In genomic region chr19:44587863-44588752, GRCh38 we compare ENCODE assay signal across 8 cellular contexts. TPM values are rescaled to one million over a fixed set of nuclear protein-coding genes. Genes with fewer than 3 reads are reported as not detected.
DNase-seq lines count a peak whose midpoint lies in the region; ATAC-seq and TF ChIP-seq lines count a peak whose summit lies in the region.

No MANE protein-coding gene starts in this region.

- H2BK120ac ChIP-seq in H9 (ENCODE audit: low read depth, low read length, poor library complexity, severe bottlenecking): no peak overlapping the region

- ATAC-seq in GM19035 (IDR thresholded peaks at IDR 0.05; ENCODE audit: unreplicated experiment): no peak

- no peaks in the 10 kb centered on the region for H3K4me1 ChIP-seq in ascending aorta
- H3K4me1 ChIP-seq in H9 (ENCODE audit: insufficient read depth, low read length): no peaks in the 10 kb centered on the region

- no peak overlapping the region for H3K18ac ChIP-seq in H9 (ENCODE audit: insufficient read length, low read depth, low read length)

- no peaks in the 10 kb centered on the region for H3K79me2 ChIP-seq in H9 (ENCODE audit: insufficient read depth, low read length)

- H3K27me3 ChIP-seq in ascending aorta (no peaks in the 10 kb centered on the region), H9 (ENCODE audit: insufficient read depth, low read length) (no peaks in the 10 kb centered on the region)

- TF ChIP-seq CTCF in fibroblast of pulmonary artery (IDR thresholded peaks at IDR 0.05; ENCODE audit: low read length, missing control alignments): peak; percentile 36
- peak in 1 of 3 experiments; percentile 7 for TF ChIP-seq CTCF in ascending aorta (IDR thresholded peaks at IDR 0.05)
- no peak for TF ChIP-seq CTCF in H9 (conservative IDR thresholded peaks at IDR 0.05)

- WGBS in H9 (ENCODE audit: extremely low coverage, insufficient read length, low lambda C conversion rate): no CpG with 5 or more reads among the region's 2 CpGs

- no peaks in the 10 kb centered on the region for H3K36me3 Mint-ChIP-seq in activated naive CD4-positive, alpha-beta T cell treated with anti-CD3 and anti-CD28 coated beads for 36 hours (ENCODE audit: low read depth)
- no peaks in the 10 kb centered on the region for H3K36me3 Mint-ChIP-seq in activated naive CD4-positive, alpha-beta T cell treated with anti-CD3 and anti-CD28 coated beads, Interleukin-2, amount 10 ng/mL, durations not matched to agents 7 days and 5 days
- no peaks in the 10 kb centered on the region for H3K36me3 Mint-ChIP-seq in stimulated activated naive CD8-positive, alpha-beta T cell treated with anti-CD3 and anti-CD28 coated beads, Interleukin-15, Interleukin-2, amounts not matched to agents 100 ng/mL and 50 ng/mL, for 24 hours (ENCODE audit: low read depth)
- peaks cover 0 to 10% (median 0%) of the 10 kb centered on the region in 3 experiments; a peak in 3 of 7 replicates for H3K36me3 Mint-ChIP-seq in H9 (ENCODE audit: insufficient read depth in 1 of 3, low read depth in 3 of 3)

- intact Hi-C loops in activated naive CD4-positive, alpha-beta T cell treated with anti-CD3 and anti-CD28 coated beads for 36 hours (cut with micrococcal nuclease): loop anchor here (1.0 kb wide), 2 partner anchors 88 to 165 kb away; partner anchors contain the start of gene ZNF180
- intact Hi-C loops in ascending aorta (cut with DNase I): loop anchor here (5.0 kb wide), 1 partner anchor 69 kb away; no protein-coding TSS in a partner anchor

- no peak overlapping the region for H2BK5ac ChIP-seq in H9 (ENCODE audit: insufficient read length, low read length)

- no peak overlapping the region for H3K23ac ChIP-seq in H9 (ENCODE audit: insufficient read length, low read depth, low read length)

- H4K91ac ChIP-seq in H9 (ENCODE audit: insufficient read length, low read depth, low read length): no peak overlapping the region

- no peaks in the 10 kb centered on the region for H3K79me1 ChIP-seq in H9 (ENCODE audit: insufficient read depth, low read depth, low read length, poor library complexity, severe bottlenecking)

- no peak overlapping the region for H2BK15ac ChIP-seq in H9 (ENCODE audit: low read depth, low read length)

- H3K4me2 ChIP-seq in H9 (ENCODE audit: insufficient read depth, insufficient read length, low read length): no peak overlapping the region

- H2AFZ ChIP-seq in H9 (ENCODE audit: low read length): no peak overlapping the region

- H2BK20ac ChIP-seq in H9 (ENCODE audit: low read depth, low read length, poor library complexity, severe bottlenecking): no peak overlapping the region

- no peaks in the 10 kb centered on the region for H3K36me3 ChIP-seq in SK-N-MC (ENCODE audit: insufficient read depth, low read length)
- no peaks in the 10 kb centered on the region for H3K36me3 ChIP-seq in ascending aorta

- peak overlapping the region; percentile 83 for H3K27ac Mint-ChIP-seq in activated naive CD4-positive, alpha-beta T cell treated with anti-CD3 and anti-CD28 coated beads for 36 hours
- no peak overlapping the region for H3K27ac Mint-ChIP-seq in activated naive CD4-positive, alpha-beta T cell treated with anti-CD3 and anti-CD28 coated beads, Interleukin-2, amount 10 ng/mL, durations not matched to agents 7 days and 5 days
- H3K27ac Mint-ChIP-seq in stimulated activated naive CD8-positive, alpha-beta T cell treated with anti-CD3 and anti-CD28 coated beads, Interleukin-15, Interleukin-2, amounts not matched to agents 100 ng/mL and 50 ng/mL, for 24 hours: peak overlapping the region; percentile 93
- H3K27ac Mint-ChIP-seq in H9: no peak overlapping the region

- H3K4me3 Mint-ChIP-seq in activated naive CD4-positive, alpha-beta T cell treated with anti-CD3 and anti-CD28 coated beads for 36 hours: no peak overlapping the region
- H3K4me3 Mint-ChIP-seq in activated naive CD4-positive, alpha-beta T cell treated with anti-CD3 and anti-CD28 coated beads, Interleukin-2, amount 10 ng/mL, durations not matched to agents 7 days and 5 days: no peak overlapping the region
- H3K4me3 Mint-ChIP-seq in stimulated activated naive CD8-positive, alpha-beta T cell treated with anti-CD3 and anti-CD28 coated beads, Interleukin-15, Interleukin-2, amounts not matched to agents 100 ng/mL and 50 ng/mL, for 24 hours: no peak overlapping the region
- H3K4me3 Mint-ChIP-seq in H9: no peak overlapping the region

- H3K4ac ChIP-seq in H9 (ENCODE audit: low read depth, low read length): no peak overlapping the region

- no peak overlapping the region for H4K5ac ChIP-seq in H9 (ENCODE audit: insufficient read length, low read depth, low read length)

- no peaks in the 10 kb centered on the region for H3K23me2 ChIP-seq in H9 (ENCODE audit: insufficient read length, low read depth, low read length, poor library complexity, severe bottlenecking)

- no peak overlapping the region for H2AK5ac ChIP-seq in H9 (ENCODE audit: insufficient read length, low read length)

- CTCF ChIA-PET in activated naive CD4-positive, alpha-beta T cell treated with anti-CD3 and anti-CD28 coated beads for 36 hours (lab: Charles Lee): interaction anchor here (1.1 to 1.3 kb wide), 2 partner anchors 66 to 69 kb away, joined by 3 to 5 read pairs; no protein-coding TSS in a partner anchor
- CTCF ChIA-PET in activated naive CD4-positive, alpha-beta T cell treated with anti-CD3 and anti-CD28 coated beads, Interleukin-2, amount 10 ng/mL, durations not matched to agents 7 days and 5 days (lab: Charles Lee): interaction anchor here (1.0 to 1.2 kb wide), 2 partner anchors 47 to 67 kb away, joined by 3 read pairs; no protein-coding TSS in a partner anchor

- peaks cover 3% of the 10 kb centered on the region for H3K9me3 Mint-ChIP-seq in activated naive CD4-positive, alpha-beta T cell treated with anti-CD3 and anti-CD28 coated beads for 36 hours
- peaks cover 10% of the 10 kb centered on the region for H3K9me3 Mint-ChIP-seq in activated naive CD4-positive, alpha-beta T cell treated with anti-CD3 and anti-CD28 coated beads, Interleukin-2, amount 10 ng/mL, durations not matched to agents 7 days and 5 days
- peaks cover 4% of the 10 kb centered on the region for H3K9me3 Mint-ChIP-seq in stimulated activated naive CD8-positive, alpha-beta T cell treated with anti-CD3 and anti-CD28 coated beads, Interleukin-15, Interleukin-2, amounts not matched to agents 100 ng/mL and 50 ng/mL, for 24 hours
- H3K9me3 Mint-ChIP-seq in H9: peaks cover 15 to 21% of the 10 kb centered on the region in 2 experiments

- 0 out of 2 replicates have a peak, but pooled peaks cover 3% of the 10 kb centered on the region for H3K9me3 ChIP-seq in SK-N-MC (ENCODE audit: low read depth, low read length)
- no peaks in the 10 kb centered on the region for H3K9me3 ChIP-seq in ascending aorta
- H3K9me3 ChIP-seq in H9 (ENCODE audit: control insufficient read depth, low read depth, low read length): no peaks in the 10 kb centered on the region

- no peaks in the 10 kb centered on the region for H4K20me1 ChIP-seq in H9 (ENCODE audit: control insufficient read depth, insufficient read depth, insufficient read length)

- no peak overlapping the region for H3K14ac ChIP-seq in H9 (ENCODE audit: insufficient read depth, low read length)

- H3K56ac ChIP-seq in H9 (ENCODE audit: insufficient read length, low read depth, low read length): no peak overlapping the region

- no peak overlapping the region for H3K4me3 ChIP-seq in SK-N-MC
- H3K4me3 ChIP-seq in fibroblast of pulmonary artery (replicated peaks; ENCODE audit: low read depth, low read length): no peak overlapping the region
- H3K4me3 ChIP-seq in ascending aorta: no peak overlapping the region

- no peak overlapping the region for H3T11ph ChIP-seq in H9 (ENCODE audit: low read length)

- peak; percentile 74 for DNase-seq in activated naive CD4-positive, alpha-beta T cell treated with anti-CD3 and anti-CD28 coated beads for 36 hours
- no peak for DNase-seq in activated naive CD4-positive, alpha-beta T cell treated with anti-CD3 and anti-CD28 coated beads, Interleukin-2, amount 10 ng/mL, durations not matched to agents 7 days and 5 days
- DNase-seq in SK-N-MC (ENCODE audit: low read depth, low spot score) (peak; percentile 75), fibroblast of pulmonary artery (ENCODE audit: low read depth) (peak; percentile 89), ascending aorta (ENCODE audit: low spot score in 2 of 2) (no peak), H9 (no peak)

- peaks cover 18% of the 10 kb centered on the region for H3K4me1 Mint-ChIP-seq in activated naive CD4-positive, alpha-beta T cell treated with anti-CD3 and anti-CD28 coated beads for 36 hours (ENCODE audit: low read depth)
- H3K4me1 Mint-ChIP-seq in activated naive CD4-positive, alpha-beta T cell treated with anti-CD3 and anti-CD28 coated beads, Interleukin-2, amount 10 ng/mL, durations not matched to agents 7 days and 5 days: peaks cover 10% of the 10 kb centered on the region
- H3K4me1 Mint-ChIP-seq in stimulated activated naive CD8-positive, alpha-beta T cell treated with anti-CD3 and anti-CD28 coated beads, Interleukin-15, Interleukin-2, amounts not matched to agents 100 ng/mL and 50 ng/mL, for 24 hours (ENCODE audit: low read depth): peaks cover 24% of the 10 kb centered on the region
- H3K4me1 Mint-ChIP-seq in H9: peaks cover 16 to 19% of the 10 kb centered on the region in 2 experiments

- no peak overlapping the region for H2BK12ac ChIP-seq in H9 (ENCODE audit: insufficient read length, low read depth, low read length)

- H3K27me3 Mint-ChIP-seq in activated naive CD4-positive, alpha-beta T cell treated with anti-CD3 and anti-CD28 coated beads for 36 hours (ENCODE audit: low read depth): peaks cover 5% of the 10 kb centered on the region
- no peaks in the 10 kb centered on the region for H3K27me3 Mint-ChIP-seq in activated naive CD4-positive, alpha-beta T cell treated with anti-CD3 and anti-CD28 coated beads, Interleukin-2, amount 10 ng/mL, durations not matched to agents 7 days and 5 days
- H3K27me3 Mint-ChIP-seq in stimulated activated naive CD8-positive, alpha-beta T cell treated with anti-CD3 and anti-CD28 coated beads, Interleukin-15, Interleukin-2, amounts not matched to agents 100 ng/mL and 50 ng/mL, for 24 hours: peaks cover 25% of the 10 kb centered on the region
- peaks cover 2% of the 10 kb centered on the region; the same call in 1 of the 2 replicates for H3K27me3 Mint-ChIP-seq in H9 (ENCODE audit: low read depth)

- H4K8ac ChIP-seq in H9 (replicated peaks; ENCODE audit: insufficient read length, low read depth, low read length): no peak overlapping the region

- H3K9ac ChIP-seq in SK-N-MC (ENCODE audit: insufficient read length): peak overlapping the region; percentile 55
- no peak overlapping the region for H3K9ac ChIP-seq in H9 (ENCODE audit: extremely low read depth, insufficient read length, low read length)

- peak overlapping the region; percentile 93 for H3K27ac ChIP-seq in SK-N-MC
- no peak overlapping the region for H3K27ac ChIP-seq in ascending aorta
- no peak overlapping the region for H3K27ac ChIP-seq in H9 (ENCODE audit: insufficient read length, low read depth, low read length)

RNA-seq across cellular contexts. Expression of gene IGSF23, which starts 25.3 kb away (rescaled TPM):
- total RNA-seq in activated naive CD4-positive, alpha-beta T cell treated with anti-CD3 and anti-CD28 coated beads for 36 hours: not detected
- total RNA-seq in ascending aorta (not detected), H9 (2021) (not detected in 2 replicates)

RNA-seq across cellular contexts. Expression of gene PVR, which starts 55.6 kb away (rescaled TPM):
- total RNA-seq in activated naive CD4-positive, alpha-beta T cell treated with anti-CD3 and anti-CD28 coated beads for 36 hours: 1 to 10 TPM; 8.9 to 9.8 TPM
- total RNA-seq in ascending aorta (61.4 TPM), H9 (2021) (29.2 and 30.5 TPM in 2 replicates)

RNA-seq across cellular contexts. Expression of gene CEACAM20, which starts 58.6 kb away (rescaled TPM):
- not detected for total RNA-seq in activated naive CD4-positive, alpha-beta T cell treated with anti-CD3 and anti-CD28 coated beads for 36 hours
- total RNA-seq in ascending aorta (not detected), H9 (2021) (not detected in 2 replicates)

Comparison
In these comparisons a context has a peak if more than half of its experiments do, and no peak if none do; other contexts are left out.
1. DNase-seq: peak in activated naive CD4-positive, alpha-beta T cell treated with anti-CD3 and anti-CD28 coated beads for 36 hours (single experiment), SK-N-MC (single experiment) and fibroblast of pulmonary artery (single experiment); none in activated naive CD4-positive, alpha-beta T cell treated with anti-CD3 and anti-CD28 coated beads, Interleukin-2, amount 10 ng/mL, durations not matched to agents 7 days and 5 days (single experiment), ascending aorta (0 of 2) and H9 (single experiment).
2. H3K27ac Mint-ChIP-seq: peak in activated naive CD4-positive, alpha-beta T cell treated with anti-CD3 and anti-CD28 coated beads for 36 hours (single experiment) and stimulated activated naive CD8-positive, alpha-beta T cell treated with anti-CD3 and anti-CD28 coated beads, Interleukin-15, Interleukin-2, amounts not matched to agents 100 ng/mL and 50 ng/mL, for 24 hours (single experiment); none in activated naive CD4-positive, alpha-beta T cell treated with anti-CD3 and anti-CD28 coated beads, Interleukin-2, amount 10 ng/mL, durations not matched to agents 7 days and 5 days (single experiment) and H9 (0 of 3).